ENCODE assay signal across 20 cellular contexts in genomic region chr12:106311139-106311538, GRCh38. TPM values are rescaled to one million over a fixed set of nuclear protein-coding genes. Genes with fewer than 3 reads are reported as not detected.
DNase-seq lines count a peak whose midpoint lies in the region; ATAC-seq, FAIRE-seq and TF ChIP-seq lines count a peak whose summit lies in the region.
"Had no signal": no experiment of that assay in that cellular context is flagged by ENCODE, and none has a peak within 500 bp of the region (broad histone marks: within the 10 kb centered on the region; RNA-seq: fewer than 3 reads in every experiment).

No MANE protein-coding gene starts in this region.

- peaks cover 10% of the 10 kb centered on the region for H3K36me3 Mint-ChIP-seq in activated naive CD8-positive, alpha-beta T cell
- H3K36me3 Mint-ChIP-seq in natural killer cell treated with Interleukin-12 subunit alpha and Interleukin-12 subunit beta and Interleukin-15 and Interleukin-18, amount 100 ng/mL, for 72 hours: peaks cover 4% of the 10 kb centered on the region
- no peaks in the 10 kb centered on the region for H3K36me3 Mint-ChIP-seq in Caco-2 (ENCODE audit: insufficient read depth, unreplicated experiment)

- CTCF ChIA-PET in Caco-2 (lab: Charles Lee): no interaction called here

- peaks cover 59% of the 10 kb centered on the region for H3K4me1 Mint-ChIP-seq in activated naive CD8-positive, alpha-beta T cell (ENCODE audit: low read depth)
- peaks cover 8 to 21% of the 10 kb centered on the region in 2 donors for H3K4me1 Mint-ChIP-seq in natural killer cell treated with Interleukin-12 subunit alpha and Interleukin-12 subunit beta and Interleukin-15 and Interleukin-18, amount 100 ng/mL, for 72 hours (ENCODE audit: low read depth in 2 of 2)
- peaks cover 11% of the 10 kb centered on the region for H3K4me1 Mint-ChIP-seq in Caco-2 (ENCODE audit: low read depth, unreplicated experiment)

- FAIRE-seq in GM12891 (lab: Jason Lieb, UNC) (peak; percentile 59), RCC 7860 (lab: Jason Lieb, UNC) (no peak)

- BruUV-seq in Caco-2 (replicated peaks; lab: Mats Ljungman, UMichigan): no TSS peak

- H3K9me3 ChIP-seq in Caco-2: no peaks in the 10 kb centered on the region
- H3K9me3 ChIP-seq: ascending aorta, gastroesophageal sphincter, Peyer's patch had no signal

- H3K4me1 ChIP-seq in Caco-2: peaks cover 23% of the 10 kb centered on the region
- H3K4me1 ChIP-seq: ascending aorta had no signal

- no peak for TF ChIP-seq POLR2A in GM12891 (IDR thresholded peaks at IDR 0.05; ENCODE audit: low read depth, low read length)

- intact Hi-C loops in Caco-2 (cut with micrococcal nuclease; ENCODE audit: unreplicated experiment): no loop called here

- no peak for ATAC-seq in natural killer cell treated with Interleukin-12 subunit alpha and Interleukin-12 subunit beta and Interleukin-15 and Interleukin-18, amount 100 ng/mL, for 72 hours
- ATAC-seq: gastroesophageal sphincter had no signal

- H3K4me3 ChIP-seq in Caco-2 (ENCODE audit: low read depth, low read length): no peak overlapping the region
- H3K4me3 ChIP-seq: ascending aorta, gastroesophageal sphincter, Peyer's patch had no signal

- peak overlapping the region; percentile 75 for H3K27ac Mint-ChIP-seq in activated naive CD8-positive, alpha-beta T cell
- peak overlapping the region; percentile 23 to 61 for H3K27ac Mint-ChIP-seq in natural killer cell treated with Interleukin-12 subunit alpha and Interleukin-12 subunit beta and Interleukin-15 and Interleukin-18, amount 100 ng/mL, for 72 hours
- no peak overlapping the region for H3K27ac Mint-ChIP-seq in Caco-2 (ENCODE audit: unreplicated experiment)

- TF ChIP-seq CTCF in Caco-2 (IDR thresholded peaks at IDR 0.05; ENCODE audit: insufficient read depth in 1 of 2, low read depth in 1 of 2, low read length in 1 of 2, severe bottlenecking in 1 of 2, unreplicated experiment in 1 of 2): no peak

- no peak overlapping the region for H3K4me3 Mint-ChIP-seq in activated naive CD8-positive, alpha-beta T cell
- H3K4me3 Mint-ChIP-seq in natural killer cell treated with Interleukin-12 subunit alpha and Interleukin-12 subunit beta and Interleukin-15 and Interleukin-18, amount 100 ng/mL, for 72 hours: peak overlapping the region; percentile 12
- H3K4me3 Mint-ChIP-seq in Caco-2 (ENCODE audit: unreplicated experiment): no peak overlapping the region

- POLR2A ChIA-PET in Caco-2 (lab: Charles Lee): no interaction called here

- H3K27me3 ChIP-seq in Caco-2 (replicated peaks; ENCODE audit: control insufficient read depth, insufficient read depth, low read length): no peaks in the 10 kb centered on the region
- H3K27me3 ChIP-seq: ascending aorta, gastroesophageal sphincter, Peyer's patch had no signal

- H3K36me3 ChIP-seq in Caco-2 (ENCODE audit: control insufficient read depth, insufficient read depth, low read length): no peaks in the 10 kb centered on the region
- H3K36me3 ChIP-seq: WERI-Rb-1 had no signal

- H3K27me3 Mint-ChIP-seq in activated naive CD8-positive, alpha-beta T cell: no peaks in the 10 kb centered on the region
- H3K27me3 Mint-ChIP-seq in natural killer cell treated with Interleukin-12 subunit alpha and Interleukin-12 subunit beta and Interleukin-15 and Interleukin-18, amount 100 ng/mL, for 72 hours: no peaks in the 10 kb centered on the region
- H3K27me3 Mint-ChIP-seq in Caco-2 (ENCODE audit: insufficient read depth, unreplicated experiment): no peaks in the 10 kb centered on the region

- no peaks in the 10 kb centered on the region for H3K9me3 Mint-ChIP-seq in activated naive CD8-positive, alpha-beta T cell (ENCODE audit: low read depth)
- no peaks in the 10 kb centered on the region for H3K9me3 Mint-ChIP-seq in natural killer cell treated with Interleukin-12 subunit alpha and Interleukin-12 subunit beta and Interleukin-15 and Interleukin-18, amount 100 ng/mL, for 72 hours
- H3K9me3 Mint-ChIP-seq in Caco-2 (ENCODE audit: unreplicated experiment): no peaks in the 10 kb centered on the region

- DNase-seq in DMS 273 (lab: John Stamatoyannopoulos, UW; ENCODE audit: unreplicated experiment) (peak; percentile 8), DMS 273 treated with DMSO at 0.1 percent for 48 hours (lab: John Stamatoyannopoulos, UW) (no peak), GM12891 (ENCODE audit: insufficient read length, low spot score) (no peak), RCC 7860 (ENCODE audit: low spot score) (no peak), Caco-2 (no peak), NCI-H510A (lab: John Stamatoyannopoulos, UW) (no peak)
- no peak for DNase-seq in natural killer cell treated with Interleukin-12 subunit alpha and Interleukin-12 subunit beta and Interleukin-15 and Interleukin-18, amount 100 ng/mL, for 72 hours (ENCODE audit: low spot score)
- DNase-seq: activated effector memory CD4-positive, alpha-beta T cell treated with Interleukin-2 at 50 U/mL for 16 hours; C1 segment of cervical spinal cord; midbrain; NCI-H2081; NCI-H526; Peyer's patch; posterior cingulate gyrus; stimulated activated naive CD4-positive, alpha-beta T cell; trophoblast cell; WERI-Rb-1 had no signal

TF ChIP-seq in GM12891, 5 proteins besides CTCF, POLR2A, EP300 and RAD21:
- no peak for TF ChIP-seq POLR2AphosphoS5 (IDR thresholded peaks at IDR 0.05; ENCODE audit: low read depth, low read length)
- TF ChIP-seq PAX5 (IDR thresholded peaks at IDR 0.05; ENCODE audit: insufficient read depth, low read length, severe bottlenecking): no peak
- TF ChIP-seq SPI1 (IDR thresholded peaks at IDR 0.05; ENCODE audit: low read depth, low read length): no peak
- no peak for TF ChIP-seq POU2F2 (IDR thresholded peaks at IDR 0.05; ENCODE audit: low read depth, low read length)
- TF ChIP-seq TAF1 (IDR thresholded peaks at IDR 0.05; ENCODE audit: low read depth, low read length): no peak
TF ChIP-seq in GM12891: peak in this region for 0.

RNA-seq across cellular contexts. Expression of gene TCP11L2, which starts 8.6 kb away (rescaled TPM):
- polyA plus RNA-seq in GM12891 (2012; ENCODE audit: low read depth, missing spikeins): 0.65 TPM
- 1 to 10 TPM; 3.5 to 5.8 TPM for total RNA-seq in natural killer cell treated with Interleukin-12 subunit alpha and Interleukin-12 subunit beta and Interleukin-15 and Interleukin-18, amount 100 ng/mL, for 72 hours
- 7.7 and 11.8 TPM in 2 replicates for total RNA-seq in Caco-2 (2022)

RNA-seq across cellular contexts. Expression of gene POLR3B, which starts 46.4 kb away (rescaled TPM):
- 3.1 TPM for polyA plus RNA-seq in GM12891 (2012; ENCODE audit: low read depth, missing spikeins)
- 10 to 100 TPM in 1 of 2 donors, 1 to 10 TPM in 1; 9.0 to 12.3 TPM for total RNA-seq in natural killer cell treated with Interleukin-12 subunit alpha and Interleukin-12 subunit beta and Interleukin-15 and Interleukin-18, amount 100 ng/mL, for 72 hours
- total RNA-seq in Caco-2 (2022): 13.7 and 13.9 TPM in 2 replicates
